ENCODE assay signal across 8 cellular contexts in the genomic region with DNA sequence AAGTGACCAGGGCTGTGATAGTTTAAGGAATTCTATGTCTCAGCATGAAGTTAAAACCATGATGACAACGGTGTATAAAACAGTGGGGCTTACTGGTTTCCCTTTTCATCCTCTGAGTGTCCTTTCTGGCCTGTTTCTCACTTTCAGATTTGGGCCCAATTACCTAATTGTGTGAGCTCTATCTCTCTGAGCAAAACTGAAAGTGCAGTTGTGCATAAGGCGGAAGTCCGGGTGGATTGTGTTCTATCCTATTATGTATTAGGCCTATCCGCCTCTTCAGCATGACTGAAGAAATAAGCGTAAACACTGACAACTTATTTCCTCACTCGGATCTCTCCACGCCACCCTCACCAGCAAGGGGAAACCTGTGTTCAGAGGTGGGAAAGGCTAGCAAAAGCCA. TPM values are rescaled to one million over a fixed set of nuclear protein-coding genes. Genes with fewer than 3 reads are reported as not detected.
DNase-seq lines count a peak whose midpoint lies in the region; ATAC-seq and TF ChIP-seq lines count a peak whose summit lies in the region.
"Not testable (repeated sequence)": the region's sequence is repeated elsewhere in the genome, so short reads cannot be mapped to it uniquely, and the experiment has no call there.

No MANE protein-coding gene starts in this region.

- ATAC-seq in GM18505 (IDR thresholded peaks at IDR 0.05; ENCODE audit: unreplicated experiment) (peak; percentile 49), GM19035 (IDR thresholded peaks at IDR 0.05; ENCODE audit: unreplicated experiment) (peak; percentile 76), GM21381 (IDR thresholded peaks at IDR 0.05; ENCODE audit: unreplicated experiment) (peak; percentile 70), HG02610 (IDR thresholded peaks at IDR 0.05; ENCODE audit: unreplicated experiment) (peak; percentile 80), HG03025 (IDR thresholded peaks at IDR 0.05; ENCODE audit: low FRiP score, unreplicated experiment) (peak; percentile 64), HG03354 (IDR thresholded peaks at IDR 0.05; ENCODE audit: poor library complexity, severe bottlenecking, unreplicated experiment) (peak; percentile 72)
- peak; percentile 32 to 53 for ATAC-seq in activated CD4-positive, CD25-positive, alpha-beta regulatory T cell treated with anti-CD3 and anti-CD28 coated beads, Interleukin-2, amount 50 U/mL, for 24 hours
- ATAC-seq in naive thymus-derived CD4-positive, alpha-beta T cell, result peak; percentile 18

- not testable (repeated sequence) for DNase-seq in naive thymus-derived CD4-positive, alpha-beta T cell

- not testable (repeated sequence) for TF ChIP-seq POLR2A in GM18505 (IDR thresholded peaks at IDR 0.05; ENCODE audit: borderline replicate concordance, extremely low read depth, insufficient read depth, insufficient read length)

- POLR2A ChIA-PET in naive thymus-derived CD4-positive, alpha-beta T cell (lab: Charles Lee), result not testable (repeated sequence)

- H3K4me3 Mint-ChIP-seq in naive thymus-derived CD4-positive, alpha-beta T cell, result not testable (repeated sequence)

- not testable (repeated sequence) for H3K36me3 ChIP-seq in naive thymus-derived CD4-positive, alpha-beta T cell (ENCODE audit: control insufficient read depth in 2 of 3, insufficient read depth in 3 of 3, low read length in 3 of 3)

- H3K27ac Mint-ChIP-seq in naive thymus-derived CD4-positive, alpha-beta T cell, result not testable (repeated sequence)

- H3K36me3 Mint-ChIP-seq in naive thymus-derived CD4-positive, alpha-beta T cell, result not testable (repeated sequence)

- H3K27me3 Mint-ChIP-seq in naive thymus-derived CD4-positive, alpha-beta T cell, result not testable (repeated sequence)

- intact Hi-C loops in naive thymus-derived CD4-positive, alpha-beta T cell (cut with micrococcal nuclease), result not testable (repeated sequence)

- H3K9me3 Mint-ChIP-seq in naive thymus-derived CD4-positive, alpha-beta T cell, result not testable (repeated sequence)

- H3K27ac ChIP-seq in naive thymus-derived CD4-positive, alpha-beta T cell (ENCODE audit: low read depth, low read length), result not testable (repeated sequence)

- CTCF ChIA-PET in naive thymus-derived CD4-positive, alpha-beta T cell (lab: Charles Lee), result not testable (repeated sequence)

- not testable (repeated sequence) for H3K9me3 ChIP-seq in naive thymus-derived CD4-positive, alpha-beta T cell (ENCODE audit: control insufficient read depth in 2 of 3, low read length in 3 of 3)

- not testable (repeated sequence) for H3K4me3 ChIP-seq in naive thymus-derived CD4-positive, alpha-beta T cell (ENCODE audit: low read length)

- H3K4me1 Mint-ChIP-seq in naive thymus-derived CD4-positive, alpha-beta T cell, result peaks cover 2 to 24% (median 17%) of the 10 kb centered on the region in 7 donors

- peaks cover 8 to 11% of the 10 kb centered on the region in 2 donors for H3K4me1 ChIP-seq in naive thymus-derived CD4-positive, alpha-beta T cell (ENCODE audit: control insufficient read depth in 2 of 2, insufficient read depth in 2 of 2, low read length in 2 of 2)

- H3K27me3 ChIP-seq in naive thymus-derived CD4-positive, alpha-beta T cell (ENCODE audit: control insufficient read depth in 2 of 2, insufficient read depth in 2 of 2, low read length in 2 of 2), result not testable (repeated sequence)

RNA-seq across cellular contexts. Expression of gene PBDC1, which starts 21.3 kb away (rescaled TPM):
- 10 to 100 TPM; 13.3 to 30.4 (median 23.0) TPM for total RNA-seq in naive thymus-derived CD4-positive, alpha-beta T cell
- polyA plus RNA-seq in naive thymus-derived CD4-positive, alpha-beta T cell, result 10 to 100 TPM; 37.3 to 50.8 TPM

Comparison
In these comparisons a context has a peak if more than half of its experiments do, and no peak if none do; other contexts are left out.
1. ATAC-seq: peak in every context shown above with its lines; median percentile 80 in HG02610; 76 in GM19035; 72 in HG03354; 70 in GM21381; 64 in HG03025; 49 in GM18505; 42 in activated CD4-positive, CD25-positive, alpha-beta regulatory T cell treated with anti-CD3 and anti-CD28 coated beads, Interleukin-2, amount 50 U/mL, for 24 hours; 18 in naive thymus-derived CD4-positive, alpha-beta T cell.